Comparison of ENCODE assay signal across 8 cellular contexts in the genomic region with DNA sequence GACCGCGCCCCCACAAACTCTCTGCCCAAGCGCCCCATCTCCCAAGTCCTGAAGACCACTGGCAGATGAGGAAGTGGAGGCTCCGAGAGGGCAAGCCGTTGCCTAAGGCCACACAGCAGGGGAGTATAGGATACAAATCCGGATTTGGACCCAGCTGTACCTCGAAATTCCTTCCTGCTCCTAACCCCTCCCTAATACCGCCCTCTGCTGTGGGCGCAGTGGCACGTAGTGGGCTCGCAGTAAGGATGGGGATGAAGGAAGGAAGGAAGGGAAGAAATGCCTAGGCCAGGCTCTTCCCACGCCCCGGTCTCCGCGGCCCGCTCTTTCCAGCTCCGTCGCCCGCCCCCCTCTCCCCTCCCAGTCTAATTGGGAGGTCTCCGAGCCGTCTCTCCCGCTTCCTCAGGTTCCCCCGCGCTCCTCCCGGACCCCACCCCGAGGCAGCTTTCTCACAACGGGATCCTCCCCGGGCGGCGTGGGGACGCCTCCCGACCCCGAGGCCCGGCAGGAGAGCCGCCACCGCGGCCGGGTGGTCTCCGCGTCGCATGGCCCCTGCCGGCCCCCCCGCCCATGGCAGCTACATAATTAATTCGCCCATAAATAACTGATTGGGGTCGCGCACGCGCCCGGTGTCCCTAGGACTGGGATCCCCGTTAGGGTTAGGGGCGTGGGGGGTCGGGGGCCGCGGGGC.
DNase-seq lines count a peak whose midpoint lies in the region; ATAC-seq and TF ChIP-seq lines count a peak whose summit lies in the region.

No MANE protein-coding gene starts in this region.

- no peak for ATAC-seq in GM19455 (IDR thresholded peaks at IDR 0.05; ENCODE audit: unreplicated experiment)
- no peak for ATAC-seq in GM21825 (IDR thresholded peaks at IDR 0.05; ENCODE audit: unreplicated experiment)

- peaks cover 51% of the 10 kb centered on the region for H3K4me1 ChIP-seq in BE2C
- H3K4me1 ChIP-seq in effector memory CD4-positive, alpha-beta T cell (ENCODE audit: control insufficient read depth, insufficient read depth, low read length, poor library complexity, severe bottlenecking), result peaks cover 24% of the 10 kb centered on the region

- H3K36me3 ChIP-seq in BE2C, result no peaks in the 10 kb centered on the region
- no peaks in the 10 kb centered on the region for H3K36me3 ChIP-seq in effector memory CD4-positive, alpha-beta T cell (ENCODE audit: control insufficient read depth, insufficient read depth, low read length)

- peak overlapping the region; percentile 56 for H3K4me3 ChIP-seq in BE2C (ENCODE audit: low read depth, low read length)
- peak overlapping the region; percentile 44 for H3K4me3 ChIP-seq in effector memory CD4-positive, alpha-beta T cell (ENCODE audit: insufficient read depth, low read depth, low read length, poor library complexity, severe bottlenecking)

- H3K27ac ChIP-seq in effector memory CD4-positive, alpha-beta T cell (ENCODE audit: insufficient read depth, low read length, poor library complexity, severe bottlenecking), result no peak overlapping the region

- DNase-seq in BE2C, result peak; percentile 60
- peak; percentile 57 for DNase-seq in NCI-H2171 (lab: John Stamatoyannopoulos, UW)
- DNase-seq in effector memory CD4-positive, alpha-beta T cell, result no peak
- peak; percentile 17 for DNase-seq in myocyte (ENCODE audit: low read depth)
- DNase-seq in germinal center (ENCODE audit: low spot score), result no peak
- DNase-seq in NCI-H1694 (lab: John Stamatoyannopoulos, UW), result no peak

- peak; percentile 24; the same call in 1 of the 2 replicates for TF ChIP-seq CTCF in BE2C (IDR thresholded peaks at IDR 0.05; ENCODE audit: low read depth, low read length)

- H3K9me3 ChIP-seq in BE2C, result no peaks in the 10 kb centered on the region
- H3K9me3 ChIP-seq in effector memory CD4-positive, alpha-beta T cell (ENCODE audit: control insufficient read depth, low read length), result no peaks in the 10 kb centered on the region

- H3K27me3 ChIP-seq in BE2C, result no peaks in the 10 kb centered on the region
- no peaks in the 10 kb centered on the region for H3K27me3 ChIP-seq in effector memory CD4-positive, alpha-beta T cell (replicated peaks; ENCODE audit: control insufficient read depth, insufficient read depth, low read length, poor library complexity, severe bottlenecking)

Comparison
In these comparisons a context has a peak if more than half of its experiments do, and no peak if none do; other contexts are left out.
1. DNase-seq: peak in BE2C (single experiment), NCI-H2171 (single experiment) and myocyte (single experiment); none in effector memory CD4-positive, alpha-beta T cell (0 of 3), germinal center (single experiment) and NCI-H1694 (single experiment).